1 cellular context compared by ENCODE assay signal in the genomic region with DNA sequence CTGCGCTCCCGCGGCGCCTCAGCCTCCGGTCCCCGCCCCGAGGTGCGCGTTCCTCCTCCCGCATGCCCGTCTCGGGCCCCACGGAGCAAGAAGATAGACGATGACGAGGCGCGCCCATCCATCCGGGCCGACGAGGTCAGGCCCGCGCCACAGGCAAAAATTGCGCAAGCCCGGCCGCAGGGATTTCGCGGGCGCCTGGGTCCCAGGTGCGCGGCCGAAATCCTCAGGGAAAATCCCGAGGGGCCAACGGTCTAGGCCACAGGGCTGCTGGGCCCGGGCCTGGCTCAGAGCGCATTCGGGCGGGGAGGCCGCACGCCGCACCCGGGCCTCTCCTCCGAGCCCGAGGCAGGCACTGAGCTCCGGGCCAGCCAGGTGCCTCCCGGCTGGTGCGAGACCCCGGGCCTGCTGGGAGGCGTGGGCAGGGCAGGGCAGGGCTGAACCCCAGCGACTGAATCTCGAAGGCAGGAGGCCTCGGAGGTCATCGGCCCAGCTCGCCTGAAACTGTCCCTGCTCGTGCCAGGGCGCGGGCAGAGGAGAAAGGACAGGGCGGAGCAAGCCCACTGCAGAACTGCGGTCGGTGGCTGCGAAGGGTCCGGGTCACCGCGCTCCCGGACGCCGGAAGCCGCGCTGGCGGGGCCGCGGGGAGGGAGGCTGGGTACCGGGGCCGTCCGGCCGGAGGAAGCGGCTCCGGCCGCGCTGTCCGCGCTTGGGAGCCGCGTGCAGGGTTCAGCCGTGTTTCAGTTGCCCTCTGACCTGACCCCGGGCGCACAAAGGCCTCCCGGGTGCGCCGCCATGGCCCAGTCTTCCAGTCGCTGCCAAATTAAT.
TF ChIP-seq lines count a peak whose summit lies in the region.

No MANE protein-coding gene starts in this region.

TF ChIP-seq in GM12878, 131 proteins besides CTCF, POLR2A, EP300 and RAD21 (continued from another document):
- TF ChIP-seq, protein P1, sequence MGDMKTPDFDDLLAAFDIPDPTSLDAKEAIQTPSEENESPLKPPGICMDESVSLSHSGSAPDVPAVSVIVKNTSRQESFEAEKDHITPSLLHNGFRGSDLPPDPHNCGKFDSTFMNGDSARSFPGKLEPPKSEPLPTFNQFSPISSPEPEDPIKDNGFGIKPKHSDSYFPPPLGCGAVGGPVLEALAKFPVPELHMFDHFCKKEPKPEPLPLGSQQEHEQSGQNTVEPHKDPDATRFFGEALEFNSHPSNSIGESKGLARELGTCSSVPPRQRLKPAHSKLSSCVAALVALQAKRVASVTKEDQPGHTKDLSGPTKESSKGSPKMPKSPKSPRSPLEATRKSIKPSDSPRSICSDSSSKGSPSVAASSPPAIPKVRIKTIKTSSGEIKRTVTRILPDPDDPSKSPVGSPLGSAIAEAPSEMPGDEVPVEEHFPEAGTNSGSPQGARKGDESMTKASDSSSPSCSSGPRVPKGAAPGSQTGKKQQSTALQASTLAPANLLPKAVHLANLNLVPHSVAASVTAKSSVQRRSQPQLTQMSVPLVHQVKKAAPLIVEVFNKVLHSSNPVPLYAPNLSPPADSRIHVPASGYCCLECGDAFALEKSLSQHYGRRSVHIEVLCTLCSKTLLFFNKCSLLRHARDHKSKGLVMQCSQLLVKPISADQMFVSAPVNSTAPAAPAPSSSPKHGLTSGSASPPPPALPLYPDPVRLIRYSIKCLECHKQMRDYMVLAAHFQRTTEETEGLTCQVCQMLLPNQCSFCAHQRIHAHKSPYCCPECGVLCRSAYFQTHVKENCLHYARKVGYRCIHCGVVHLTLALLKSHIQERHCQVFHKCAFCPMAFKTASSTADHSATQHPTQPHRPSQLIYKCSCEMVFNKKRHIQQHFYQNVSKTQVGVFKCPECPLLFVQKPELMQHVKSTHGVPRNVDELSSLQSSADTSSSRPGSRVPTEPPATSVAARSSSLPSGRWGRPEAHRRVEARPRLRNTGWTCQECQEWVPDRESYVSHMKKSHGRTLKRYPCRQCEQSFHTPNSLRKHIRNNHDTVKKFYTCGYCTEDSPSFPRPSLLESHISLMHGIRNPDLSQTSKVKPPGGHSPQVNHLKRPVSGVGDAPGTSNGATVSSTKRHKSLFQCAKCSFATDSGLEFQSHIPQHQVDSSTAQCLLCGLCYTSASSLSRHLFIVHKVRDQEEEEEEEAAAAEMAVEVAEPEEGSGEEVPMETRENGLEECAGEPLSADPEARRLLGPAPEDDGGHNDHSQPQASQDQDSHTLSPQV (IDR thresholded peaks at IDR 0.05) = no peak
- no peak for TF ChIP-seq REST (IDR thresholded peaks at IDR 0.05; ENCODE audit: low read depth, low read length)
